In the genomic region with DNA sequence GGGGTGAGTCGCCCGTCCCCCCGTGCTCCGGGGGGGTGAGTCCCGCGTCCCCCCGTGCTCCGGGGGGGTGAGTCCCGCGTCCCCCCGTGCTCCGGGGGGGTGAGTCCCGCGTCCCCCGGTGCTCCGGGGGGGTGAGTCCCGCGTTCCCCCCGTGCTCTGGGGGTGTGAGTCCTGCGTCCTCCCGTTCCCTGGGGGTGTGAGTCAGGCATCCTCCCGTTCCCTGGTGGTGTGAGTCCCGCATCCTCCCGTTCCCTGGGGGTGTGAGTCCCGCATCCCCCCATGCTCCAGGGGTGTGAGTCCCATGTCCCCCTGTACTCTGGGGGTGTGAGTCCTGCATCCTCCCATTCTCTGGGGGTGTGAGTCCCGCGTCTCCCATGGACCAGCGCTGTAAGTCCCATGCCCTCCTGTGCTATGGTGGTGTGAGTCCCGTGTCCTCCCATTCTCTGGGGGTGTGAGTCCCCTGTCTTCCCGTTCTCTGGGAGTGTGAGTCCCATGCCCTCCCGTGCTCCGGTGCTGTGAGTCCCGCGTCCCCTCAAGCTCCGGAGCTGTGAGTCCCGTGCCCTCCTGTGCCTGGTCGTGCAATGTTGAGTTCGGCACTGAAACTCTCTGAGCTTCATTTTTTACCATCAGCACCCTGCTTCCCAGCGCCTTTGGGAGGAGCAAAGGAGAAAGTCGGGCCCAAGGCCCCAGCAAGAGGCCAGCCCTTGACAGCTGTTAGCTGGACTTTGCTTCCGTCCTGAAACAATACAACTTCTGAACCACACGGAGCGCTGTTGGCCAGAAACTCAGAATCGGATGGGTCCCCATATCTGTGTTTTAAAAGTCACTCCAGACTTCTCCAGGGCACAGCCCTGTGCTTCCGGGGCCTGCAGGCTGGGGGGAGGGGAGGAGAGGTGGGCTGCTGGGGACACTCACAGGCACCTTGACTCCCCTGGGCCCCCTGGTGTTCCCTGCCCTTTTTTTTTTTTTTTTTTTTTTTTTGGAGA, we compare ENCODE assay signal across 8 cellular contexts. TPM values are rescaled to one million over a fixed set of nuclear protein-coding genes. Genes with fewer than 3 reads are reported as not detected.
DNase-seq lines count a peak whose midpoint lies in the region; ATAC-seq and TF ChIP-seq lines count a peak whose summit lies in the region.

No MANE protein-coding gene starts in this region.

- CTCF ChIA-PET in naive thymus-derived CD4-positive, alpha-beta T cell (lab: Charles Lee): interaction anchor here (1.4 kb wide), 1 partner anchor 9 kb away, joined by 3 read pairs; no protein-coding TSS in a partner anchor
- CTCF ChIA-PET in CD8-positive, alpha-beta T cell (lab: Charles Lee): interaction anchor here (0.7 to 7.7 kb wide), 6 partner anchors 9 to 233 kb away, joined by 3 to 52 read pairs (median 5); no protein-coding TSS in a partner anchor

- H3K27me3 Mint-ChIP-seq in naive thymus-derived CD4-positive, alpha-beta T cell: peaks cover 0 to 26% (median 5%) of the 10 kb centered on the region in 5 donors
- H3K27me3 Mint-ChIP-seq in CD8-positive, alpha-beta T cell (ENCODE audit: low read depth): no peaks in the 10 kb centered on the region

- peaks cover 0 to 6% (median 0%) of the 10 kb centered on the region in 11 donors for H3K9me3 Mint-ChIP-seq in naive thymus-derived CD4-positive, alpha-beta T cell
- no peaks in the 10 kb centered on the region for H3K9me3 Mint-ChIP-seq in CD8-positive, alpha-beta T cell

- in situ Hi-C loops in Caki2 (cut with HindIII; ENCODE audit: low pct_unique_long_range_greater_than_20kb, low sequenced_read_pairs): no loop called here

- H3K27me3 ChIP-seq in naive thymus-derived CD4-positive, alpha-beta T cell (ENCODE audit: control insufficient read depth in 2 of 2, insufficient read depth in 2 of 2, low read length in 2 of 2): no peaks in the 10 kb centered on the region
- H3K27me3 ChIP-seq in CD8-positive, alpha-beta T cell (ENCODE audit: insufficient read depth, low read length): no peaks in the 10 kb centered on the region

- DNase-seq in Caki2 (ENCODE audit: low read depth) (peak; percentile 44), HuH-7.5 (ENCODE audit: low spot score) (peak; percentile 95), RKO (ENCODE audit: low spot score) (peak; percentile 85), erythroblast (lab: John Stamatoyannopoulos, UW) (peak; percentile 70 to 72), HPDE6-E6E7 (ENCODE audit: extremely low spot score) (no peak)
- no peak for DNase-seq in naive thymus-derived CD4-positive, alpha-beta T cell
- DNase-seq in CD8-positive, alpha-beta T cell: no peak

- no peak overlapping the region for H3K4me3 Mint-ChIP-seq in naive thymus-derived CD4-positive, alpha-beta T cell
- no peak overlapping the region for H3K4me3 Mint-ChIP-seq in CD8-positive, alpha-beta T cell

- peak; percentile 43 for ATAC-seq in naive thymus-derived CD4-positive, alpha-beta T cell
- ATAC-seq in CD8-positive, alpha-beta T cell: no peak
- no peak for ATAC-seq in GM19023 (IDR thresholded peaks at IDR 0.05; ENCODE audit: unreplicated experiment)

- POLR2A ChIA-PET in naive thymus-derived CD4-positive, alpha-beta T cell (lab: Charles Lee): no interaction called here
- POLR2A ChIA-PET in CD8-positive, alpha-beta T cell (lab: Charles Lee): no interaction called here

- no peak for TF ChIP-seq POLR2A in erythroblast (IDR thresholded peaks at IDR 0.05; ENCODE audit: low read length)

- H3K4me1 Mint-ChIP-seq in naive thymus-derived CD4-positive, alpha-beta T cell: peaks cover 0 to 4% (median 3%) of the 10 kb centered on the region in 7 donors
- peaks cover 6% of the 10 kb centered on the region for H3K4me1 Mint-ChIP-seq in CD8-positive, alpha-beta T cell (ENCODE audit: low read depth)

- H3K4me3 ChIP-seq in naive thymus-derived CD4-positive, alpha-beta T cell (ENCODE audit: low read length): no peak overlapping the region
- H3K4me3 ChIP-seq in CD8-positive, alpha-beta T cell (ENCODE audit: low read depth, low read length): no peak overlapping the region

- H3K27ac Mint-ChIP-seq in naive thymus-derived CD4-positive, alpha-beta T cell: peak overlapping the region in 1 of 9 donors; percentile 32
- no peak overlapping the region for H3K27ac Mint-ChIP-seq in CD8-positive, alpha-beta T cell

- H3K4me1 ChIP-seq in naive thymus-derived CD4-positive, alpha-beta T cell (ENCODE audit: control insufficient read depth in 2 of 2, insufficient read depth in 2 of 2, low read length in 2 of 2): peaks cover 4% of the 10 kb centered on the region in 2 donors
- peaks cover 4% of the 10 kb centered on the region for H3K4me1 ChIP-seq in CD8-positive, alpha-beta T cell (ENCODE audit: insufficient read depth, low read length)

- no peak for TF ChIP-seq CTCF in CD8-positive, alpha-beta T cell (IDR thresholded peaks at IDR 0.05)

- no peak overlapping the region for H3K27ac ChIP-seq in naive thymus-derived CD4-positive, alpha-beta T cell (ENCODE audit: low read depth, low read length)
- H3K27ac ChIP-seq in CD8-positive, alpha-beta T cell (ENCODE audit: low read depth, low read length): no peak overlapping the region

- intact Hi-C loops in naive thymus-derived CD4-positive, alpha-beta T cell (cut with micrococcal nuclease): no loop called here
- intact Hi-C loops in CD8-positive, alpha-beta T cell (cut with DNase I, micrococcal nuclease): no loop called here

- no peaks in the 10 kb centered on the region for H3K9me3 ChIP-seq in naive thymus-derived CD4-positive, alpha-beta T cell (ENCODE audit: control insufficient read depth in 2 of 3, low read length in 3 of 3)
- no peaks in the 10 kb centered on the region for H3K9me3 ChIP-seq in CD8-positive, alpha-beta T cell (ENCODE audit: low read length)

- H3K36me3 Mint-ChIP-seq in naive thymus-derived CD4-positive, alpha-beta T cell: peaks cover 0 to 4% (median 0%) of the 10 kb centered on the region in 5 donors
- H3K36me3 Mint-ChIP-seq in CD8-positive, alpha-beta T cell: no peaks in the 10 kb centered on the region

- no peaks in the 10 kb centered on the region for H3K36me3 ChIP-seq in naive thymus-derived CD4-positive, alpha-beta T cell (ENCODE audit: control insufficient read depth in 2 of 3, insufficient read depth in 3 of 3, low read length in 3 of 3)
- H3K36me3 ChIP-seq in CD8-positive, alpha-beta T cell (ENCODE audit: insufficient read depth, low read length): no peaks in the 10 kb centered on the region

RNA-seq across cellular contexts. Expression of a gene that starts 11.5 kb away (rescaled TPM):
- total RNA-seq in Caki2 (2014; rRNA removed; shearing (Covaris generic); ENCODE audit: low replicate concordance): 14.2 and 16.9 TPM in 2 replicates
- 10 to 100 TPM; 74.0 to 97.8 (median 82.6) TPM for total RNA-seq in naive thymus-derived CD4-positive, alpha-beta T cell
- polyA plus RNA-seq in naive thymus-derived CD4-positive, alpha-beta T cell: 10 to 100 TPM; 11.0 to 23.9 TPM
- 100 to 1,000 TPM; 140 to 149 TPM for total RNA-seq in CD8-positive, alpha-beta T cell

Comparison
In these comparisons a context has a peak if more than half of its experiments do, and no peak if none do; other contexts are left out.
1. DNase-seq: peak in Caki2 (single experiment), HuH-7.5 (single experiment), RKO (single experiment) and erythroblast (2 of 2); none in naive thymus-derived CD4-positive, alpha-beta T cell (0 of 9), CD8-positive, alpha-beta T cell (0 of 7) and HPDE6-E6E7 (single experiment).